ENCODE assay signal across 23 cellular contexts in the genomic region with DNA sequence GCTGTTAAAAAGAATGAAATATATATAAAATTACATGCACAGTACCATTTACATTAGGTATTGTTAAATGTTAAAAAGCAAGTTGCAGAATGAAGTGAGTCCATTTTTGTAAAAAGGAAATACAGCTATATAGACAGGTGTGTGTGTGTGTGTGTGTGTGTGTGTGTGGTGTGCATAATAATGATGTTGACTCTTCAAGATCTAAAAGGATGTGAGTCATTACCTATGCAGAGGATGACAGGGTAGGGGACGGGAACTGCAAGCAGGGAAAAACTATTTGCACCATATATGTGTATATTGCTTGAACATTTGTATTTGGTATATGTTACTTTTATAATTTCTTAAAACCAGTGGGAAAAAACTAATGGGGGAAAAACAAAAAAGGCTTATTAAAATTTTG. TPM values are rescaled to one million over a fixed set of nuclear protein-coding genes. Genes with fewer than 3 reads are reported as not detected.
DNase-seq lines count a peak whose midpoint lies in the region; ATAC-seq, FAIRE-seq and TF ChIP-seq lines count a peak whose summit lies in the region.
"Had no signal": no experiment of that assay in that cellular context is flagged by ENCODE, and none has a peak within 500 bp of the region (broad histone marks: within the 10 kb centered on the region; RNA-seq: fewer than 3 reads in every experiment).

No MANE protein-coding gene starts in this region.

- H3K4me1 ChIP-seq in RWPE2 (ENCODE audit: insufficient read depth, poor library complexity, severe bottlenecking), result no peaks in the 10 kb centered on the region
- H3K4me1 ChIP-seq in foreskin keratinocyte, result no peaks in the 10 kb centered on the region
- H3K4me1 ChIP-seq: adrenal gland, lower lobe of right lung, upper lobe of right lung had no signal

- H3K9me3 ChIP-seq in RWPE2 (ENCODE audit: severe bottlenecking), result no peaks in the 10 kb centered on the region
- H3K9me3 ChIP-seq: adrenal gland, lower lobe of right lung, upper lobe of right lung had no signal

- H3K4me3 ChIP-seq in RWPE2 (ENCODE audit: severe bottlenecking), result no peak overlapping the region
- H3K4me3 ChIP-seq: adrenal gland, heart right ventricle, lower lobe of right lung, skin epidermis, upper lobe of right lung had no signal

- H3K27me3 ChIP-seq in RWPE2 (ENCODE audit: insufficient read depth, poor library complexity, severe bottlenecking) (peaks cover 65% of the 10 kb centered on the region), foreskin keratinocyte (peaks cover 49% of the 10 kb centered on the region)

- H3K27ac ChIP-seq in RWPE2 (ENCODE audit: poor library complexity, severe bottlenecking) (no peak overlapping the region), foreskin keratinocyte (no peak overlapping the region)
- H3K27ac ChIP-seq: adrenal gland, heart right ventricle, lower lobe of right lung, skin epidermis, upper lobe of right lung had no signal

- H3K36me3 ChIP-seq in RWPE2 (ENCODE audit: low read depth), result no peaks in the 10 kb centered on the region
- H3K36me3 ChIP-seq: adrenal gland, heart right ventricle, lower lobe of right lung, upper lobe of right lung had no signal

- DNase-seq in DMS53 (lab: John Stamatoyannopoulos, UW), result peak; percentile 88
- no peak for DNase-seq in HTR-8/SVneo (ENCODE audit: insufficient read length, low spot score)
- DNase-seq in RWPE2 (ENCODE audit: low spot score), result no peak
- peak; percentile 31 to 57 for DNase-seq in foreskin keratinocyte
- DNase-seq in DMS79 (lab: John Stamatoyannopoulos, UW), result no peak
- no peak for DNase-seq in AG08396 (ENCODE audit: low spot score)
- DNase-seq: activated CD4-positive, alpha-beta T cell treated with anti-CD3 and anti-CD28 coated beads for 4 hours; adrenal gland; CD8-positive, alpha-beta memory T cell; central memory CD4-positive, alpha-beta T cell; effector CD4-positive, alpha-beta T cell; heart right ventricle; lower lobe of right lung; naive B cell; NCI-H1436; NCI-H510A; posterior cingulate gyrus; stimulated activated CD4-positive, alpha-beta T cell treated with anti-CD3 and anti-CD28 coated beads, Interleukin-4, amount 100 ng/mL, for 1 hour; T1000; upper lobe of right lung had no signal

- FAIRE-seq in HTR-8/SVneo (lab: Jason Lieb, UNC), result peak; percentile 89
- FAIRE-seq: islet of Langerhans had no signal

- peak; percentile 78; the same call in 2 of the 3 replicates for ATAC-seq in RWPE2 (ENCODE audit: low read depth)
- peak; percentile 76 for ATAC-seq in foreskin keratinocyte
- ATAC-seq in GM18498 (IDR thresholded peaks at IDR 0.05; ENCODE audit: unreplicated experiment), result no peak
- ATAC-seq: heart right ventricle, lower lobe of right lung, upper lobe of right lung had no signal

- no peak for TF ChIP-seq CTCF in RWPE2 (IDR thresholded peaks at IDR 0.05; ENCODE audit: poor library complexity, severe bottlenecking)
- no peak for TF ChIP-seq CTCF in foreskin keratinocyte (conservative IDR thresholded peaks at IDR 0.05)

RNA-seq across cellular contexts. Expression of a gene that starts 3.1 kb away (rescaled TPM):
- total RNA-seq in foreskin keratinocyte, result not detected in 2 replicates
- not detected in 2 replicates for polyA plus RNA-seq in foreskin keratinocyte
- total RNA-seq: CD8-positive, alpha-beta memory T cell; heart right ventricle; lower lobe of right lung; upper lobe of right lung had no signal
- polyA plus RNA-seq: CD8-positive, alpha-beta memory T cell; heart right ventricle had no signal

RNA-seq across cellular contexts. Expression of a gene that starts 26.2 kb away (rescaled TPM):
- not detected in 2 replicates for total RNA-seq in foreskin keratinocyte
- polyA plus RNA-seq in foreskin keratinocyte, result not detected in 2 replicates
- total RNA-seq: adrenal gland; CD8-positive, alpha-beta memory T cell; heart right ventricle; lower lobe of right lung; upper lobe of right lung had no signal
- polyA plus RNA-seq: CD8-positive, alpha-beta memory T cell; heart right ventricle had no signal

Comparison
In these comparisons a context has a peak if more than half of its experiments do, and no peak if none do; other contexts are left out.
1. DNase-seq: peak in DMS53 (single experiment) and foreskin keratinocyte (2 of 2); none in HTR-8/SVneo (single experiment), RWPE2 (single experiment), DMS79 (single experiment) and AG08396 (single experiment).